In the genomic region with DNA sequence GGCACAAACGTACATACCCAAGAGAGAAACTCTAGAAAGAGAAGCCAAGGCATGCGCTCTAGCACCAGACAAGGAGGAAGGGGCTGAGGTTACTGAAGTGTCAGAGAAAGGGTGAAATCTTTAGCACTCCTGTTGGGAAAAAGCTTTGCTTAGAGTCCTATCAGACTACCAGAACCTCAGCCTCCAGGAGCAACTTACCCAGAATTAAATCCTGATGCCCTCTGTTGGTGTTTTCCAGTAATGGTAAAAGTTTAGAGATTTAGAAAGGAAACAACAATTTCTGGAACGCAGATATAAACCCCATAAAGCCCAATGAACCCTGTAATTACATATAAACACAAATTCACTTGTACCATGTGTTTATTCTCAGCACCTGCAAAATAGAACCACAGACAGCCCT, we compare ENCODE assay signal across 1 cellular context.
TF ChIP-seq lines count a peak whose summit lies in the region.

No MANE protein-coding gene starts in this region.

TF ChIP-seq in GM23338, 12 proteins besides CTCF, POLR2A, EP300 and RAD21 (continued from another document):
- TF ChIP-seq, protein P1, sequence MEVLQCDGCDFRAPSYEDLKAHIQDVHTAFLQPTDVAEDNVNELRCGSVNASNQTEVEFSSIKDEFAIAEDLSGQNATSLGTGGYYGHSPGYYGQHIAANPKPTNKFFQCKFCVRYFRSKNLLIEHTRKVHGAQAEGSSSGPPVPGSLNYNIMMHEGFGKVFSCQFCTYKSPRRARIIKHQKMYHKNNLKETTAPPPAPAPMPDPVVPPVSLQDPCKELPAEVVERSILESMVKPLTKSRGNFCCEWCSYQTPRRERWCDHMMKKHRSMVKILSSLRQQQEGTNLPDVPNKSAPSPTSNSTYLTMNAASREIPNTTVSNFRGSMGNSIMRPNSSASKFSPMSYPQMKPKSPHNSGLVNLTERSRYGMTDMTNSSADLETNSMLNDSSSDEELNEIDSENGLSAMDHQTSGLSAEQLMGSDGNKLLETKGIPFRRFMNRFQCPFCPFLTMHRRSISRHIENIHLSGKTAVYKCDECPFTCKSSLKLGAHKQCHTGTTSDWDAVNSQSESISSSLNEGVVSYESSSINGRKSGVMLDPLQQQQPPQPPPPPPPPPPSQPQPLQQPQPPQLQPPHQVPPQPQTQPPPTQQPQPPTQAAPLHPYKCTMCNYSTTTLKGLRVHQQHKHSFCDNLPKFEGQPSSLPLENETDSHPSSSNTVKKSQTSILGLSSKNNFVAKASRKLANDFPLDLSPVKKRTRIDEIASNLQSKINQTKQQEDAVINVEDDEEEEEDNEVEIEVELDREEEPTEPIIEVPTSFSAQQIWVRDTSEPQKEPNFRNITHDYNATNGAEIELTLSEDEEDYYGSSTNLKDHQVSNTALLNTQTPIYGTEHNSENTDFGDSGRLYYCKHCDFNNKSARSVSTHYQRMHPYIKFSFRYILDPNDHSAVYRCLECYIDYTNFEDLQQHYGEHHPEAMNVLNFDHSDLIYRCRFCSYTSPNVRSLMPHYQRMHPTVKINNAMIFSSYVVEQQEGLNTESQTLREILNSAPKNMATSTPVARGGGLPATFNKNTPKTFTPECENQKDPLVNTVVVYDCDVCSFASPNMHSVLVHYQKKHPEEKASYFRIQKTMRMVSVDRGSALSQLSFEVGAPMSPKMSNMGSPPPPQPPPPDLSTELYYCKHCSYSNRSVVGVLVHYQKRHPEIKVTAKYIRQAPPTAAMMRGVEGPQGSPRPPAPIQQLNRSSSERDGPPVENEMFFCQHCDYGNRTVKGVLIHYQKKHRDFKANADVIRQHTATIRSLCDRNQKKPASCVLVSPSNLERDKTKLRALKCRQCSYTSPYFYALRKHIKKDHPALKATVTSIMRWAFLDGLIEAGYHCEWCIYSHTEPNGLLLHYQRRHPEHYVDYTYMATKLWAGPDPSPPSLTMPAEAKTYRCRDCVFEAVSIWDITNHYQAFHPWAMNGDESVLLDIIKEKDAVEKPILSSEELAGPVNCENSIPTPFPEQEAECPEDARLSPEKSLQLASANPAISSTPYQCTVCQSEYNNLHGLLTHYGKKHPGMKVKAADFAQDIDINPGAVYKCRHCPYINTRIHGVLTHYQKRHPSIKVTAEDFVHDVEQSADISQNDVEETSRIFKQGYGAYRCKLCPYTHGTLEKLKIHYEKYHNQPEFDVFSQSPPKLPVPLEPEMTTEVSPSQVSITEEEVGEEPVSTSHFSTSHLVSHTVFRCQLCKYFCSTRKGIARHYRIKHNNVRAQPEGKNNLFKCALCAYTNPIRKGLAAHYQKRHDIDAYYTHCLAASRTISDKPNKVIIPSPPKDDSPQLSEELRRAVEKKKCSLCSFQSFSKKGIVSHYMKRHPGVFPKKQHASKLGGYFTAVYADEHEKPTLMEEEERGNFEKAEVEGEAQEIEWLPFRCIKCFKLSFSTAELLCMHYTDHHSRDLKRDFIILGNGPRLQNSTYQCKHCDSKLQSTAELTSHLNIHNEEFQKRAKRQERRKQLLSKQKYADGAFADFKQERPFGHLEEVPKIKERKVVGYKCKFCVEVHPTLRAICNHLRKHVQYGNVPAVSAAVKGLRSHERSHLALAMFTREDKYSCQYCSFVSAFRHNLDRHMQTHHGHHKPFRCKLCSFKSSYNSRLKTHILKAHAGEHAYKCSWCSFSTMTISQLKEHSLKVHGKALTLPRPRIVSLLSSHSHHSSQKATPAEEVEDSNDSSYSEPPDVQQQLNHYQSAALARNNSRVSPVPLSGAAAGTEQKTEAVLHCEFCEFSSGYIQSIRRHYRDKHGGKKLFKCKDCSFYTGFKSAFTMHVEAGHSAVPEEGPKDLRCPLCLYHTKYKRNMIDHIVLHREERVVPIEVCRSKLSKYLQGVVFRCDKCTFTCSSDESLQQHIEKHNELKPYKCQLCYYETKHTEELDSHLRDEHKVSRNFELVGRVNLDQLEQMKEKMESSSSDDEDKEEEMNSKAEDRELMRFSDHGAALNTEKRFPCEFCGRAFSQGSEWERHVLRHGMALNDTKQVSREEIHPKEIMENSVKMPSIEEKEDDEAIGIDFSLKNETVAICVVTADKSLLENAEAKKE (CRISPR knock-in tag; IDR thresholded peaks at IDR 0.05): no peak
- TF ChIP-seq, protein P2, sequence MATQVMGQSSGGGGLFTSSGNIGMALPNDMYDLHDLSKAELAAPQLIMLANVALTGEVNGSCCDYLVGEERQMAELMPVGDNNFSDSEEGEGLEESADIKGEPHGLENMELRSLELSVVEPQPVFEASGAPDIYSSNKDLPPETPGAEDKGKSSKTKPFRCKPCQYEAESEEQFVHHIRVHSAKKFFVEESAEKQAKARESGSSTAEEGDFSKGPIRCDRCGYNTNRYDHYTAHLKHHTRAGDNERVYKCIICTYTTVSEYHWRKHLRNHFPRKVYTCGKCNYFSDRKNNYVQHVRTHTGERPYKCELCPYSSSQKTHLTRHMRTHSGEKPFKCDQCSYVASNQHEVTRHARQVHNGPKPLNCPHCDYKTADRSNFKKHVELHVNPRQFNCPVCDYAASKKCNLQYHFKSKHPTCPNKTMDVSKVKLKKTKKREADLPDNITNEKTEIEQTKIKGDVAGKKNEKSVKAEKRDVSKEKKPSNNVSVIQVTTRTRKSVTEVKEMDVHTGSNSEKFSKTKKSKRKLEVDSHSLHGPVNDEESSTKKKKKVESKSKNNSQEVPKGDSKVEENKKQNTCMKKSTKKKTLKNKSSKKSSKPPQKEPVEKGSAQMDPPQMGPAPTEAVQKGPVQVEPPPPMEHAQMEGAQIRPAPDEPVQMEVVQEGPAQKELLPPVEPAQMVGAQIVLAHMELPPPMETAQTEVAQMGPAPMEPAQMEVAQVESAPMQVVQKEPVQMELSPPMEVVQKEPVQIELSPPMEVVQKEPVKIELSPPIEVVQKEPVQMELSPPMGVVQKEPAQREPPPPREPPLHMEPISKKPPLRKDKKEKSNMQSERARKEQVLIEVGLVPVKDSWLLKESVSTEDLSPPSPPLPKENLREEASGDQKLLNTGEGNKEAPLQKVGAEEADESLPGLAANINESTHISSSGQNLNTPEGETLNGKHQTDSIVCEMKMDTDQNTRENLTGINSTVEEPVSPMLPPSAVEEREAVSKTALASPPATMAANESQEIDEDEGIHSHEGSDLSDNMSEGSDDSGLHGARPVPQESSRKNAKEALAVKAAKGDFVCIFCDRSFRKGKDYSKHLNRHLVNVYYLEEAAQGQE (IDR thresholded peaks at IDR 0.05; ENCODE audit: unreplicated experiment): no peak
